ENCODE assay signal across 25 cellular contexts in the genomic region with DNA sequence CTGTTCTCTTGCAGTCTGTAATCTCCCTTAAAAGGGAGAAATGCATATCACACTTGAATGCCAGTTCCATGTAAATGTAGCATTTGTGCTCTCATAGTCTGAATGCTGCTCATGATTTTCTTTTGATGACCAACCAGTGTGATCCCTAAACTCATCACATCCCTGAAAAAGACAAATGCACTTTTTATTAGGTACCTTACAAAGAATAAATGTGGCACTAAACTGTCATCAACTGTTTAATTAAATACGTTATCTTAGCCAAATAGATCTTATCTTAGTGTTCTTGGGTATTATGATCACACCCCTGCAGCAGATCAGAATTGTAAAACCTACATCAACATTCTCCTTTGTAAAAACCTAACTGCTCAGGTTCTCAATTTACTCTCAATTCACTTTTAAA.
"Had no signal": no experiment of that assay in that cellular context is flagged by ENCODE, and none has a peak within 500 bp of the region (broad histone marks: within the 10 kb centered on the region; RNA-seq: fewer than 3 reads in every experiment).

No MANE protein-coding gene starts in this region.

- H3K4me3 ChIP-seq: ascending aorta, breast epithelium, esophagus squamous epithelium, gastroesophageal sphincter had no signal

- H3K36me3 Mint-ChIP-seq: activated CD4-positive, alpha-beta memory T cell treated with anti-CD3 and anti-CD28 coated beads for 36 hours; activated CD8-positive, alpha-beta memory T cell treated with anti-CD3 and anti-CD28 coated beads, Interleukin-2, amount 10 ng/mL, durations not matched to agents 7 days and 5 days; activated naive CD4-positive, alpha-beta T cell treated with anti-CD3 and anti-CD28 coated beads, Interleukin-2, amount 10 ng/mL, durations not matched to agents 7 days and 5 days; activated naive CD4-positive, alpha-beta T cell treated with anti-CD3 and anti-CD28 coated beads, Interleukin-2, amount 50 U/mL, for 72 hours; activated naive CD8-positive, alpha-beta T cell treated with anti-CD3 and anti-CD28 coated beads, Interleukin-2, amount 10 ng/mL, durations not matched to agents 7 days and 5 days had no signal

- H3K36me3 ChIP-seq: ascending aorta, breast epithelium, esophagus squamous epithelium had no signal

- H3K27ac ChIP-seq: ascending aorta, breast epithelium, epithelial cell of prostate, esophagus squamous epithelium had no signal

- H3K4me1 Mint-ChIP-seq: activated CD4-positive, alpha-beta T cell treated with anti-CD3 and anti-CD28 coated beads for 36 hours; activated CD4-positive, alpha-beta T cell treated with anti-CD3 and anti-CD28 coated beads, Interleukin-2, amount 10 ng/mL, durations not matched to agents 24 days and 14 days; activated CD8-positive, alpha-beta memory T cell treated with anti-CD3 and anti-CD28 coated beads, Interleukin-2, amount 10 ng/mL, durations not matched to agents 7 days and 5 days; activated naive CD4-positive, alpha-beta T cell treated with anti-CD3 and anti-CD28 coated beads, Interleukin-2, amount 10 ng/mL, durations not matched to agents 7 days and 5 days; activated naive CD8-positive, alpha-beta T cell treated with anti-CD3 and anti-CD28 coated beads, Interleukin-2, amount 10 ng/mL, durations not matched to agents 7 days and 5 days; central memory CD8-positive, alpha-beta T cell had no signal

- H3K27me3 Mint-ChIP-seq: activated CD4-positive, alpha-beta memory T cell treated with anti-CD3 and anti-CD28 coated beads for 36 hours; activated CD4-positive, alpha-beta T cell treated with anti-CD3 and anti-CD28 coated beads for 36 hours; activated CD4-positive, alpha-beta T cell treated with anti-CD3 and anti-CD28 coated beads, Interleukin-2, amount 10 ng/mL, durations not matched to agents 24 days and 14 days; activated CD8-positive, alpha-beta memory T cell treated with anti-CD3 and anti-CD28 coated beads, Interleukin-2, amount 10 ng/mL, durations not matched to agents 7 days and 5 days; activated naive CD4-positive, alpha-beta T cell treated with anti-CD3 and anti-CD28 coated beads, Interleukin-2, amount 10 ng/mL, durations not matched to agents 7 days and 5 days; activated naive CD8-positive, alpha-beta T cell treated with anti-CD3 and anti-CD28 coated beads, Interleukin-2, amount 10 ng/mL, durations not matched to agents 7 days and 5 days; brain; central memory CD8-positive, alpha-beta T cell had no signal

- H3K9me3 Mint-ChIP-seq: activated CD4-positive, alpha-beta memory T cell treated with anti-CD3 and anti-CD28 coated beads for 36 hours; activated CD4-positive, alpha-beta T cell treated with anti-CD3 and anti-CD28 coated beads, Interleukin-2, amount 10 ng/mL, durations not matched to agents 24 days and 14 days; brain had no signal

- H3K4me1 ChIP-seq: ascending aorta, breast epithelium, esophagus squamous epithelium had no signal

- H3K27ac Mint-ChIP-seq: activated CD4-positive, alpha-beta memory T cell treated with anti-CD3 and anti-CD28 coated beads for 36 hours; activated CD4-positive, alpha-beta T cell treated with anti-CD3 and anti-CD28 coated beads for 36 hours; activated CD4-positive, alpha-beta T cell treated with anti-CD3 and anti-CD28 coated beads, Interleukin-2, amount 10 ng/mL, durations not matched to agents 24 days and 14 days; activated CD8-positive, alpha-beta memory T cell treated with anti-CD3 and anti-CD28 coated beads, Interleukin-2, amount 10 ng/mL, durations not matched to agents 7 days and 5 days; activated CD8-positive, alpha-beta T cell treated with anti-CD3 and anti-CD28 coated beads, Interleukin-2, amount 10 ng/mL, durations not matched to agents 7 days and 5 days; activated naive CD4-positive, alpha-beta T cell treated with anti-CD3 and anti-CD28 coated beads, Interleukin-2, amount 10 ng/mL, durations not matched to agents 7 days and 5 days; activated naive CD4-positive, alpha-beta T cell treated with anti-CD3 and anti-CD28 coated beads, Interleukin-2, amount 50 U/mL, for 72 hours; activated naive CD8-positive, alpha-beta T cell treated with anti-CD3 and anti-CD28 coated beads, Interleukin-2, amount 10 ng/mL, durations not matched to agents 7 days and 5 days; activated T-cell treated with anti-CD3 and anti-CD28 coated beads, Interleukin-2, amount 50 U/mL, for 72 hours had no signal

- H3K27me3 ChIP-seq: ascending aorta, breast epithelium, esophagus squamous epithelium, gastroesophageal sphincter had no signal

- DNase-seq: activated CD4-positive, alpha-beta memory T cell treated with anti-CD3 and anti-CD28 coated beads for 36 hours; activated CD4-positive, alpha-beta T cell treated with anti-CD3 and anti-CD28 coated beads for 36 hours; activated CD4-positive, alpha-beta T cell treated with anti-CD3 and anti-CD28 coated beads, Interleukin-2, amount 10 ng/mL, durations not matched to agents 24 days and 14 days; activated CD4-positive, CD25-positive, alpha-beta regulatory T cell; activated CD4-positive, CD25-positive, alpha-beta regulatory T cell treated with anti-CD3 and anti-CD28 coated beads, Interleukin-2, amount 50 U/mL, for 72 hours; activated CD8-positive, alpha-beta memory T cell treated with anti-CD3 and anti-CD28 coated beads, Interleukin-2, amount 10 ng/mL, durations not matched to agents 7 days and 5 days; activated CD8-positive, alpha-beta memory T cell treated with anti-CD3 and anti-CD28 coated beads, Interleukin-2, amount 50 U/mL, for 4 hours; activated CD8-positive, alpha-beta T cell treated with anti-CD3 and anti-CD28 coated beads, Interleukin-2, amount 10 ng/mL, durations not matched to agents 7 days and 5 days; activated gamma-delta T cell; activated naive CD4-positive, alpha-beta T cell; activated naive CD4-positive, alpha-beta T cell treated with anti-CD3 and anti-CD28 coated beads, Interleukin-2, amount 10 ng/mL, durations not matched to agents 7 days and 5 days; activated naive CD8-positive, alpha-beta T cell treated with anti-CD3 and anti-CD28 coated beads, Interleukin-2, amount 10 ng/mL, durations not matched to agents 7 days and 5 days; activated T-cell treated with anti-CD3 and anti-CD28 coated beads, Interleukin-2, amount 50 U/mL, for 1 hour; activated T-cell treated with anti-CD3 and anti-CD28 coated beads, Interleukin-2, amount 50 U/mL, for 72 hours; effector CD8-positive, alpha-beta T cell; esophagus squamous epithelium; foreskin melanocyte; T-helper 2 cell had no signal

- H3K4me3 Mint-ChIP-seq: activated CD4-positive, alpha-beta memory T cell treated with anti-CD3 and anti-CD28 coated beads for 36 hours; activated CD4-positive, alpha-beta T cell treated with anti-CD3 and anti-CD28 coated beads for 36 hours; activated CD4-positive, alpha-beta T cell treated with anti-CD3 and anti-CD28 coated beads, Interleukin-2, amount 10 ng/mL, durations not matched to agents 24 days and 14 days; activated CD8-positive, alpha-beta memory T cell treated with anti-CD3 and anti-CD28 coated beads, Interleukin-2, amount 10 ng/mL, durations not matched to agents 7 days and 5 days; activated CD8-positive, alpha-beta T cell treated with anti-CD3 and anti-CD28 coated beads, Interleukin-2, amount 10 ng/mL, durations not matched to agents 7 days and 5 days; activated naive CD4-positive, alpha-beta T cell treated with anti-CD3 and anti-CD28 coated beads, Interleukin-2, amount 10 ng/mL, durations not matched to agents 7 days and 5 days; activated naive CD8-positive, alpha-beta T cell treated with anti-CD3 and anti-CD28 coated beads, Interleukin-2, amount 10 ng/mL, durations not matched to agents 7 days and 5 days; activated T-cell treated with anti-CD3 and anti-CD28 coated beads, Interleukin-2, amount 50 U/mL, for 72 hours; brain; central memory CD8-positive, alpha-beta T cell had no signal

- H3K9me3 ChIP-seq: ascending aorta, breast epithelium, esophagus squamous epithelium, gastroesophageal sphincter had no signal
